30 cellular contexts compared by ENCODE assay signal in the genomic region with DNA sequence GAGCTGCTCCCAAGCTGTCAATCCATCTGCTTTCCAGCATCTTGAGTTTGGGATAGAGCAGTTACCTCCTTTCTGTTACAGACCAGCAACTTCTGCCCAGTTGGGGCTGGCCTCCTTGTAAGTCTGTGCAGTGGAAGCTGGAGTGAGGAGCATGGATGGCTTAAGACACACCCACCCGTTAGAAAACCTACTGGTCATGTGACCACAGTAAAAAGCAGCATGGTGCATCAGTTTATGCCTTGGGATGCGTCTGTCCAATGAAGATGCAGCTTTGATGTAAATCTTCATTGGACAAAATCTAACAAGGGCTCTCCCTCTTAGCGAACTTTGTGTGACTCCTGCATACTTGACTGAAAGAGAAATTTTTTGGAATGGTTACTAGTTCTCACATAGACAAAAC.
"Had no signal": no experiment of that assay in that cellular context is flagged by ENCODE, and none has a peak within 500 bp of the region (broad histone marks: within the 10 kb centered on the region; RNA-seq: fewer than 3 reads in every experiment).

No MANE protein-coding gene starts in this region.

- FAIRE-seq: astrocyte, bronchial epithelial cell, colon had no signal

- H3K4me1 ChIP-seq: esophagus muscularis mucosa, foreskin keratinocyte, gastrocnemius medialis had no signal

- H3K27me3 ChIP-seq: brain microvascular endothelial cell, esophagus muscularis mucosa, foreskin keratinocyte, gastrocnemius medialis, heart left ventricle had no signal

- H3K36me3 ChIP-seq: brain microvascular endothelial cell, esophagus muscularis mucosa, gastrocnemius medialis, heart left ventricle had no signal

- DNase-seq: activated CD4-positive, alpha-beta T cell treated with anti-CD3 and anti-CD28 coated beads for 1 hour; activated CD4-positive, alpha-beta T cell treated with anti-CD3 and anti-CD28 coated beads for 4 hours; activated CD4-positive, alpha-beta T cell treated with anti-CD3 and anti-CD28 coated beads, Interleukin-2, amount 10 ng/mL, durations not matched to agents 7 days and 5 days; activated CD4-positive, alpha-beta T cell treated with anti-CD3 and anti-CD28 coated beads, Interleukin-2, amount 50 U/mL, for 4 hours; activated CD8-positive, alpha-beta memory T cell treated with anti-CD3 and anti-CD28 coated beads for 24 hours; activated CD8-positive, alpha-beta T cell treated with anti-CD3 and anti-CD28 coated beads for 36 hours; activated effector memory CD4-positive, alpha-beta T cell treated with Interleukin-2 at 50 U/mL for 16 hours; activated gamma-delta T cell treated with Interleukin-2 at 50 U/mL for 16 hours; activated naive CD4-positive, alpha-beta T cell treated with anti-CD3 and anti-CD28 coated beads, Interleukin-2, amount 50 U/mL, for 16 hours; activated naive CD4-positive, alpha-beta T cell treated with Interleukin-2 at 50 U/mL for 16 hours; activated T-cell treated with anti-CD3 and anti-CD28 coated beads, Interleukin-2, amount 50 U/mL, for 4 hours; amniotic stem cell; anterior cingulate cortex; brain microvascular endothelial cell; caudate nucleus; cortex of kidney; dermis blood vessel endothelial cell; effector CD4-positive, alpha-beta T cell; effector memory CD8-positive, alpha-beta T cell; erythroblast; foreskin keratinocyte; gastrocnemius medialis; glutamatergic neuron; heart left ventricle; T-helper 2 cell had no signal

- H3K4me3 ChIP-seq: esophagus muscularis mucosa, gastrocnemius medialis, heart left ventricle had no signal

- H3K27ac ChIP-seq: brain microvascular endothelial cell, esophagus muscularis mucosa, foreskin keratinocyte, gastrocnemius medialis, heart left ventricle had no signal

- ATAC-seq: activated CD8-positive, alpha-beta T cell treated with anti-CD3 and anti-CD28 coated beads for 36 hours; activated T-cell treated with anti-CD3 and anti-CD28 coated beads, Interleukin-2, amount 50 U/mL, for 4 hours; activated T-helper 17 cell treated with anti-CD3 and anti-CD28 coated beads, Interleukin-2, amount 50 U/mL, for 72 hours; effector memory CD8-positive, alpha-beta T cell; foreskin keratinocyte; gastrocnemius medialis; heart left ventricle had no signal

- H3K9me3 ChIP-seq: gastrocnemius medialis, heart left ventricle had no signal
